ENCODE assay signal across 8 cellular contexts in the genomic region with DNA sequence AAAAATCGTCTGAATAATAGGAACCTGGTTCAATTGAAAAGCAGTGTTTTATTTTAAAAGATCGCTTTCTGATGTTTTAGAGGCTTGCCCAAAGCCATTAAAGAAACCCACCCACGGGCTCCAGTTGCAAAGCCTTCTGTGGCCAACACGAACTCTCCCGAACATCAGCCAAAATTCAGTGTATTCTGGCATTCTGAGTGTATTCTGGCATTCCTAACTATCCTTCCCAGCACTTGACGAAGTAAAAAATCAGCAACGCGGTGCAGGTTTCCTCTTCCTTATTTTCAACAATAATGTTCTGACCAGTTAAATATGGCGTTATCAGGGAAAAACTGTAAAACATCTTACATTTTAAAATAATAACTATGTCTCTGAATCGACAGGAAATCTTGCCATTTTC. TPM values are rescaled to one million over a fixed set of nuclear protein-coding genes. Genes with fewer than 3 reads are reported as not detected.
DNase-seq lines count a peak whose midpoint lies in the region; ATAC-seq and TF ChIP-seq lines count a peak whose summit lies in the region.

No MANE protein-coding gene starts in this region.

- peaks cover 100% of the 10 kb centered on the region for H3K79me2 ChIP-seq in neural progenitor cell (ENCODE audit: low read depth)

- H3K4me2 ChIP-seq in neural progenitor cell, result peak overlapping the region; percentile 83

- peak; percentile 12; the same call in 1 of the 3 replicates for ATAC-seq in RWPE2 (ENCODE audit: low read depth)
- ATAC-seq in GM21390 (IDR thresholded peaks at IDR 0.05; ENCODE audit: unreplicated experiment), result no peak
- ATAC-seq in HG03520 (IDR thresholded peaks at IDR 0.05; ENCODE audit: unreplicated experiment), result no peak
- no peak for ATAC-seq in GM19395 (IDR thresholded peaks at IDR 0.05; ENCODE audit: unreplicated experiment)

- H3K4me1 Mint-ChIP-seq in CD14-positive monocyte (peaks cover 95% of the 10 kb centered on the region), neural progenitor cell (peaks cover 86% of the 10 kb centered on the region)

- H3K4me1 ChIP-seq in RWPE2 (ENCODE audit: insufficient read depth, poor library complexity, severe bottlenecking), result peaks cover 32% of the 10 kb centered on the region
- peaks cover 8 to 14% of the 10 kb centered on the region in 2 donors for H3K4me1 ChIP-seq in esophagus (ENCODE audit: control insufficient read depth in 2 of 2, insufficient read depth in 2 of 2, low read length in 1 of 2)
- H3K4me1 ChIP-seq in neural progenitor cell, result peaks cover 84% of the 10 kb centered on the region

- H3K9me3 Mint-ChIP-seq in CD14-positive monocyte (peaks cover 0 to 4% (median 1%) of the 10 kb centered on the region in 7 donors), neural progenitor cell (no peaks in the 10 kb centered on the region)

- peak overlapping the region; percentile 29 for H3K4me3 ChIP-seq in RWPE2 (ENCODE audit: severe bottlenecking)
- H3K4me3 ChIP-seq in esophagus (ENCODE audit: low read depth in 1 of 2, low read length in 2 of 2), result peak overlapping the region in 1 of 2 donors; percentile 61
- peak overlapping the region; percentile 49 for H3K4me3 ChIP-seq in neural progenitor cell

- H3K9me3 ChIP-seq in RWPE2 (ENCODE audit: severe bottlenecking) (no peaks in the 10 kb centered on the region), esophagus (ENCODE audit: control insufficient read depth in 2 of 2, insufficient read depth in 1 of 2, low read depth in 1 of 2, low read length in 1 of 2) (no peaks in the 10 kb centered on the region), neural progenitor cell (ENCODE audit: low read depth) (no peaks in the 10 kb centered on the region)

- H3K9ac ChIP-seq in neural progenitor cell, result no peak overlapping the region

- peak overlapping the region; percentile 55 for H3K27ac ChIP-seq in RWPE2 (ENCODE audit: poor library complexity, severe bottlenecking)
- peak overlapping the region; percentile 52 to 66 for H3K27ac ChIP-seq in esophagus (ENCODE audit: low read depth in 2 of 2, low read length in 1 of 2)
- H3K27ac ChIP-seq in neural progenitor cell, result peak overlapping the region; percentile 72

- peak overlapping the region; percentile 84 to 93 for H3K4me3 Mint-ChIP-seq in CD14-positive monocyte
- peak overlapping the region; percentile 84 for H3K4me3 Mint-ChIP-seq in neural progenitor cell

- H3K36me3 Mint-ChIP-seq in CD14-positive monocyte (peaks cover 12 to 24% of the 10 kb centered on the region in 2 donors), neural progenitor cell (peaks cover 3% of the 10 kb centered on the region)

- peaks cover 0 to 2% (median 0%) of the 10 kb centered on the region in 3 donors for H3K27me3 Mint-ChIP-seq in CD14-positive monocyte (ENCODE audit: low read depth in 3 of 3)
- H3K27me3 Mint-ChIP-seq in neural progenitor cell (ENCODE audit: insufficient read depth, low read depth), result peaks cover 10% of the 10 kb centered on the region

- peaks cover 44% of the 10 kb centered on the region for H3F3A ChIP-seq in neural progenitor cell (ENCODE audit: low read depth)

- H4K20me1 ChIP-seq in neural progenitor cell (ENCODE audit: low read depth), result peaks cover 100% of the 10 kb centered on the region

- H3K36me3 ChIP-seq in RWPE2 (ENCODE audit: low read depth), result no peaks in the 10 kb centered on the region
- H3K36me3 ChIP-seq in esophagus (ENCODE audit: control insufficient read depth in 2 of 2, insufficient read depth in 2 of 2, low read length in 1 of 2), result peaks cover 0 to 3% of the 10 kb centered on the region in 2 donors
- H3K36me3 ChIP-seq in neural progenitor cell, result no peaks in the 10 kb centered on the region

- peak overlapping the region; percentile 89 to 96 (median 94) for H3K27ac Mint-ChIP-seq in CD14-positive monocyte
- H3K27ac Mint-ChIP-seq in neural progenitor cell, result peak overlapping the region; percentile 26

- TF ChIP-seq CTCF in CD14-positive monocyte (IDR thresholded peaks at IDR 0.05), result no peak
- TF ChIP-seq CTCF in RWPE2 (IDR thresholded peaks at IDR 0.05; ENCODE audit: poor library complexity, severe bottlenecking), result no peak
- no peak for TF ChIP-seq CTCF in neural progenitor cell (IDR thresholded peaks at IDR 0.05)

- no peak overlapping the region for H2AFZ ChIP-seq in neural progenitor cell (replicated peaks)

- intact Hi-C loops in CD14-positive monocyte (cut with micrococcal nuclease), result loop anchor here in 1 of 2 donors (5.0 kb wide), 1 partner anchor 37 kb away; no protein-coding TSS in a partner anchor

- DNase-seq in CD14-positive monocyte (ENCODE audit: low spot score) (no peak), RWPE2 (ENCODE audit: low spot score) (no peak), neural progenitor cell (ENCODE audit: low spot score) (no peak), DMS 273 treated with DMSO at 0.1 percent for 48 hours (lab: John Stamatoyannopoulos, UW) (no peak)

- WGBS in esophagus, 2 donors, result 9 to 22% methylated on average over 10 of the region's 10 CpGs

- no peaks in the 10 kb centered on the region for H3K27me3 ChIP-seq in RWPE2 (ENCODE audit: insufficient read depth, poor library complexity, severe bottlenecking)
- H3K27me3 ChIP-seq in esophagus (ENCODE audit: control insufficient read depth in 1 of 2, insufficient read depth in 2 of 2, low read length in 2 of 2), result no peaks in the 10 kb centered on the region
- no peaks in the 10 kb centered on the region for H3K27me3 ChIP-seq in neural progenitor cell

RNA-seq across cellular contexts. Expression of a gene that starts 44.6 kb away (rescaled TPM):
- polyA plus RNA-seq in CD14-positive monocyte, result 1 to 10 TPM; 5.0 to 8.6 TPM
- 1 to 10 TPM; 4.0 to 5.4 TPM for polyA plus RNA-seq in esophagus
- total RNA-seq in neural progenitor cell (ENCODE audit: low replicate concordance), result 45.5 and 83.3 TPM in 2 replicates
